Comparison of ENCODE assay signal across 1 cellular context in the genomic region with DNA sequence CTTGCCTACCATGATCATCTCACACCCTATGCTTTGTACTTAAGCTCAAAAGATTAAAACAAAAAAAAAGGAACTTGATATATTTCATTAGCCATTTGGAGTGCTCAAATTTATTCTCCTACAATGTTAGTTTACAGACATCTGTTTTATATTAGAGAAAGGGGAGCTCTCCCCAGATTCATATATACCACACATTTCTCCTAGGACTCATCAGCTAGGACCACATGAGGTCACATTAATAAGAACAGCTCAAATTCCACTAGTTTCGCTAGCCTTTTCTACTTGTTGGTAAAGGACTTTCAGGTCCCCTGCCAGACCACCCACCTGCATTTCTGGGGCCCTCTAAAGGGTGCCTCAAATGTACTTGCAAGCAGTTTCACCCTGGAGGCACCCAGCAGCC.
TF ChIP-seq lines count a peak whose summit lies in the region.

No MANE protein-coding gene starts in this region.

TF ChIP-seq in IMR-90, 13 proteins besides CTCF, POLR2A, EP300 and RAD21 (continued from another document):
- TF ChIP-seq FOS (IDR thresholded peaks at IDR 0.05; ENCODE audit: low read depth, low read length) (no peak), RCOR1 (IDR thresholded peaks at IDR 0.05; ENCODE audit: insufficient replicate concordance, low read length) (no peak), SMC3 (IDR thresholded peaks at IDR 0.05; ENCODE audit: low read depth, low read length) (no peak)
- TF ChIP-seq, protein P1, sequence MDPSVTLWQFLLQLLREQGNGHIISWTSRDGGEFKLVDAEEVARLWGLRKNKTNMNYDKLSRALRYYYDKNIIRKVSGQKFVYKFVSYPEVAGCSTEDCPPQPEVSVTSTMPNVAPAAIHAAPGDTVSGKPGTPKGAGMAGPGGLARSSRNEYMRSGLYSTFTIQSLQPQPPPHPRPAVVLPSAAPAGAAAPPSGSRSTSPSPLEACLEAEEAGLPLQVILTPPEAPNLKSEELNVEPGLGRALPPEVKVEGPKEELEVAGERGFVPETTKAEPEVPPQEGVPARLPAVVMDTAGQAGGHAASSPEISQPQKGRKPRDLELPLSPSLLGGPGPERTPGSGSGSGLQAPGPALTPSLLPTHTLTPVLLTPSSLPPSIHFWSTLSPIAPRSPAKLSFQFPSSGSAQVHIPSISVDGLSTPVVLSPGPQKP (IDR thresholded peaks at IDR 0.05; ENCODE audit: borderline replicate concordance, low read depth, low read length), result no peak
